Comparison of ENCODE assay signal across 11 cellular contexts in the genomic region with DNA sequence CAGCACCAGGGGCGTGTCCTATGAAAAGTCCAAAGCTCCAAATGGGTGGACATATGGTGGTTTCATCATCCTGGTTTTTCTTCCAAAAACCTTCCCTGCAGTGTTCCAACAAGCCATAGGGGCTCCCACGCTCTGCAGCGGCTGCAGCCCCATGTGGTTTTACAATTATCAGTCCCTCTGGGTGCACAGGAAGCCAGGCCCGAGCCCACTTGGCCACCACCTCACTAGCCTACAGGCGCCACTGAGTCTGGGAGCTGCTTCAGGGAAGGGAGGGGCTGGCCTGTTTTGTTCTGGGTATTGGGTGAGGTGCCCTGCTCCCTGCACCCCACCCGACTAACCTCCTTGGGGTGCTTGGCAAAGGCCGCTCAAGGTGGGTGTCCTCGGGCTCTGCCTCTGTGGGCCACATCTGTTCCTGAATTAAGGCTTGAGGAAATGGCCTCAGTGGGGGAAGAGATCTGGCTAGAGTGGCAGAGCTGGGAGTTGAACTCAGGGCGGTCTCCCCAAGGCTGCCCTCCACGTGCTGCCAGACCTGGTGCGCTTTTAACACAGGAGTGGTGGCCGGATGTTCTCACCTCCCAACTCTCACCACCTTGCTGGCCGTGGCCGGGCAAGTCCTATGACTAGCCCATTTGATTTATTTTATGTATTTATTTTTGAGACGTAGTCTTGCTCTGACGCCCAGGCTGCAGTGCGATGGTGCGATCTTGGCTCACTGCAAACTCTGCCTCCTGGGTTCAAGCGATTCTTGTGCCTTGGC. TPM values are rescaled to one million over a fixed set of nuclear protein-coding genes. Genes with fewer than 3 reads are reported as not detected.
DNase-seq lines count a peak whose midpoint lies in the region; ATAC-seq and TF ChIP-seq lines count a peak whose summit lies in the region.
"Had no signal": no experiment of that assay in that cellular context is flagged by ENCODE, and none has a peak within 500 bp of the region (broad histone marks: within the 10 kb centered on the region; RNA-seq: fewer than 3 reads in every experiment).

No MANE protein-coding gene starts in this region.

- H3K9ac ChIP-seq in GM23248 = peak overlapping the region; percentile 7; the same call in 1 of the 2 replicates
- peak overlapping the region; percentile 14 for H3K9ac ChIP-seq in mesenchymal stem cell (ENCODE audit: low read length)

- peak; percentile 24 for DNase-seq in AG08395 (ENCODE audit: low spot score)
- peak; percentile 43 for DNase-seq in GM23248
- DNase-seq in cardiac fibroblast (ENCODE audit: low read depth in 2 of 2) = peak; percentile 35 to 68
- DNase-seq in mesenchymal stem cell = no peak
- DNase-seq in AML-193 (lab: John Stamatoyannopoulos, UW) = no peak
- DNase-seq in activated T-helper 2 cell treated with anti-CD3 and anti-CD28 coated beads, Interferon-gamma antibody, Interleukin-2, Interleukin-4, amounts not matched to agents 10 μg/mL and 5 μg/mL and 100 μg/mL, durations not matched to agents 14 hours and 24 hours and 36 hours (ENCODE audit: low spot score) = no peak
- no peak for DNase-seq in activated naive CD4-positive, alpha-beta T cell treated with anti-CD3 and anti-CD28 coated beads, Interleukin-2, amount 50 U/mL, for 72 hours (ENCODE audit: low spot score in 2 of 2)
- DNase-seq in cortex of kidney (lab: John Stamatoyannopoulos, UW) = no peak
- DNase-seq: effector CD8-positive, alpha-beta T cell; RPMI8226 had no signal

- peaks cover 13% of the 10 kb centered on the region; the same call in 1 of the 2 replicates for H3K79me2 ChIP-seq in GM23248 (ENCODE audit: insufficient read depth)

- H3K27me3 ChIP-seq in GM23248 (replicated peaks; ENCODE audit: insufficient read depth) (no peaks in the 10 kb centered on the region), mesenchymal stem cell (ENCODE audit: control insufficient read depth in 1 of 2, insufficient read depth in 1 of 2, low read length in 2 of 2) (no peaks in the 10 kb centered on the region)

- H2AK5ac ChIP-seq in mesenchymal stem cell (ENCODE audit: low read length, severe bottlenecking) = peak overlapping the region; percentile 30

- H3K36me3 ChIP-seq in GM23248 (ENCODE audit: low read depth) = peaks cover 14% of the 10 kb centered on the region
- peaks cover 15 to 33% of the 10 kb centered on the region in 2 experiments for H3K36me3 ChIP-seq in mesenchymal stem cell (ENCODE audit: control insufficient read depth in 1 of 2, insufficient read depth in 2 of 2, low read depth in 1 of 2, low read length in 2 of 2)

- H3K4ac ChIP-seq in mesenchymal stem cell (ENCODE audit: low read depth in 1 of 2, low read length in 2 of 2) = no peak overlapping the region

- H3K79me1 ChIP-seq in mesenchymal stem cell (replicated peaks; ENCODE audit: low read length, poor library complexity, severe bottlenecking) = peaks cover 18% of the 10 kb centered on the region

- peaks cover 17% of the 10 kb centered on the region for H3F3A ChIP-seq in GM23248 (ENCODE audit: insufficient read depth)

- H4K91ac ChIP-seq in mesenchymal stem cell (ENCODE audit: low read length) = peak overlapping the region; percentile 12

- H3K4me3 Mint-ChIP-seq in activated T-helper 2 cell treated with anti-CD3 and anti-CD28 coated beads, Interferon-gamma antibody, Interleukin-2, Interleukin-4, amounts not matched to agents 10 μg/mL and 5 μg/mL and 100 μg/mL, durations not matched to agents 14 hours and 24 hours and 36 hours (ENCODE audit: low read depth) = no peak overlapping the region
- H3K4me3 Mint-ChIP-seq: mesothelial cell of epicardium had no signal

- H2AFZ ChIP-seq in GM23248 (no peak overlapping the region), mesenchymal stem cell (ENCODE audit: low read depth, low read length) (no peak overlapping the region)

- no peak overlapping the region for H2BK5ac ChIP-seq in mesenchymal stem cell (ENCODE audit: low read depth, low read length, poor library complexity, severe bottlenecking)

- in situ Hi-C loops in GM23248 (cut with MboI) = no loop called here

- WGBS in GM23248 (ENCODE audit: low coverage in 1 of 2, low lambda C conversion rate in 2 of 2, missing lambda C conversion rate in 2 of 2), 2 experiments = 66 to 69% methylated on average over 19 of the region's 19 CpGs
- 94% methylated on average over 18 of the region's 19 CpGs for WGBS in mesenchymal stem cell

- H4K8ac ChIP-seq in mesenchymal stem cell (ENCODE audit: low read length) = no peak overlapping the region

- peak overlapping the region in 1 of 2 experiments; percentile 18 for H3K18ac ChIP-seq in mesenchymal stem cell (ENCODE audit: low read depth in 1 of 2, low read length in 2 of 2)

- H3K4me2 ChIP-seq in GM23248 (ENCODE audit: unreplicated experiment) (no peak overlapping the region), mesenchymal stem cell (ENCODE audit: low read length, poor library complexity, severe bottlenecking) (no peak overlapping the region)

- no peak overlapping the region for H3K27ac ChIP-seq in GM23248
- H3K27ac ChIP-seq in mesenchymal stem cell (ENCODE audit: low read length, poor library complexity, severe bottlenecking) = no peak overlapping the region

- intact Hi-C loops in activated T-helper 2 cell treated with anti-CD3 and anti-CD28 coated beads, Interferon-gamma antibody, Interleukin-2, Interleukin-4, amounts not matched to agents 10 μg/mL and 5 μg/mL and 100 μg/mL, durations not matched to agents 14 hours and 24 hours and 36 hours (cut with micrococcal nuclease) = loop anchor here (2.0 to 5.0 kb wide), 2 partner anchors 15 to 268 kb away; a partner anchor contains a TSS

- no peak overlapping the region for H2BK120ac ChIP-seq in mesenchymal stem cell (ENCODE audit: low read depth, low read length)

- H3K9me2 ChIP-seq in GM23248 (ENCODE audit: insufficient read depth) = no peaks in the 10 kb centered on the region

- no peak for ATAC-seq in activated naive CD4-positive, alpha-beta T cell treated with anti-CD3 and anti-CD28 coated beads, Interleukin-2, amount 50 U/mL, for 72 hours

- H3K4me3 ChIP-seq in GM23248 (no peak overlapping the region), cardiac fibroblast (replicated peaks in 1 of 2; ENCODE audit: low read depth in 2 of 2, low read length in 2 of 2) (no peak overlapping the region), mesenchymal stem cell (ENCODE audit: insufficient read depth in 1 of 2, low read depth in 1 of 2, low read length in 2 of 2) (no peak overlapping the region)

- TF ChIP-seq CTCF in cardiac fibroblast (IDR thresholded peaks at IDR 0.05; ENCODE audit: low read depth, low read length) = no peak

- no peaks in the 10 kb centered on the region for H4K20me1 ChIP-seq in GM23248 (ENCODE audit: insufficient read depth)

- peaks cover 51% of the 10 kb centered on the region for H3K4me1 Mint-ChIP-seq in activated T-helper 2 cell treated with anti-CD3 and anti-CD28 coated beads, Interferon-gamma antibody, Interleukin-2, Interleukin-4, amounts not matched to agents 10 μg/mL and 5 μg/mL and 100 μg/mL, durations not matched to agents 14 hours and 24 hours and 36 hours (ENCODE audit: low read depth)

- H3K27ac Mint-ChIP-seq in activated T-helper 2 cell treated with anti-CD3 and anti-CD28 coated beads, Interferon-gamma antibody, Interleukin-2, Interleukin-4, amounts not matched to agents 10 μg/mL and 5 μg/mL and 100 μg/mL, durations not matched to agents 14 hours and 24 hours and 36 hours = no peak overlapping the region
- peak overlapping the region in 1 of 2 donors; percentile 51 for H3K27ac Mint-ChIP-seq in activated naive CD4-positive, alpha-beta T cell treated with anti-CD3 and anti-CD28 coated beads, Interleukin-2, amount 50 U/mL, for 72 hours
- H3K27ac Mint-ChIP-seq: mesothelial cell of epicardium had no signal

- H3K4me1 ChIP-seq in GM23248 (ENCODE audit: insufficient read depth) (peaks cover 25% of the 10 kb centered on the region), mesenchymal stem cell (ENCODE audit: control insufficient read depth, insufficient read depth, low read depth, low read length) (peaks cover 54% of the 10 kb centered on the region)

- H3K36me3 Mint-ChIP-seq in activated T-helper 2 cell treated with anti-CD3 and anti-CD28 coated beads, Interferon-gamma antibody, Interleukin-2, Interleukin-4, amounts not matched to agents 10 μg/mL and 5 μg/mL and 100 μg/mL, durations not matched to agents 14 hours and 24 hours and 36 hours (ENCODE audit: low read depth) = peaks cover 30% of the 10 kb centered on the region
- peaks cover 13 to 16% of the 10 kb centered on the region in 2 donors for H3K36me3 Mint-ChIP-seq in activated naive CD4-positive, alpha-beta T cell treated with anti-CD3 and anti-CD28 coated beads, Interleukin-2, amount 50 U/mL, for 72 hours

- peak overlapping the region in 1 of 2 experiments; percentile 21 for H2BK12ac ChIP-seq in mesenchymal stem cell (ENCODE audit: low read length in 2 of 2)

- no peak overlapping the region for H3K23ac ChIP-seq in mesenchymal stem cell (ENCODE audit: low read length in 2 of 2)

- H2BK15ac ChIP-seq in mesenchymal stem cell (ENCODE audit: low read depth, poor library complexity, severe bottlenecking) = no peak overlapping the region

- no peaks in the 10 kb centered on the region for H3K9me3 Mint-ChIP-seq in activated T-helper 2 cell treated with anti-CD3 and anti-CD28 coated beads, Interferon-gamma antibody, Interleukin-2, Interleukin-4, amounts not matched to agents 10 μg/mL and 5 μg/mL and 100 μg/mL, durations not matched to agents 14 hours and 24 hours and 36 hours
- H3K9me3 Mint-ChIP-seq in activated naive CD4-positive, alpha-beta T cell treated with anti-CD3 and anti-CD28 coated beads, Interleukin-2, amount 50 U/mL, for 72 hours = no peaks in the 10 kb centered on the region
- H3K9me3 Mint-ChIP-seq: mesothelial cell of epicardium had no signal

- H3K9me3 ChIP-seq in GM23248 (ENCODE audit: low read depth) = no peaks in the 10 kb centered on the region
- no peaks in the 10 kb centered on the region for H3K9me3 ChIP-seq in mesenchymal stem cell (ENCODE audit: control insufficient read depth, low read length)

- no peak overlapping the region for H3K14ac ChIP-seq in mesenchymal stem cell (ENCODE audit: low read length in 2 of 2)

- no peaks in the 10 kb centered on the region for H3K27me3 Mint-ChIP-seq in activated T-helper 2 cell treated with anti-CD3 and anti-CD28 coated beads, Interferon-gamma antibody, Interleukin-2, Interleukin-4, amounts not matched to agents 10 μg/mL and 5 μg/mL and 100 μg/mL, durations not matched to agents 14 hours and 24 hours and 36 hours (ENCODE audit: low read depth)

RNA-seq across cellular contexts. Expression of a gene that starts 5.3 kb away (rescaled TPM):
- total RNA-seq in GM23248 (2014; rRNA removed; shearing (Covaris generic)) = not detected in 2 replicates
- polyA plus RNA-seq in GM23248 (2016; fragmentation: Nextera tagmentation; extraction: Ambion mirVana) = not detected in 2 replicates
- polyA plus RNA-seq in mesenchymal stem cell (2013, experiment 1 of 2) = 0.26 TPM
- 0.21 TPM for polyA plus RNA-seq in mesenchymal stem cell (2013, experiment 2 of 2)
- 0.07 and 0.32 TPM in 2 replicates for total RNA-seq in activated T-helper 2 cell treated with anti-CD3 and anti-CD28 coated beads, Interferon-gamma antibody, Interleukin-2, Interleukin-4, amounts not matched to agents 10 μg/mL and 5 μg/mL and 100 μg/mL, durations not matched to agents 14 hours and 24 hours and 36 hours
- under 1 TPM; 0.61 to 0.76 TPM for total RNA-seq in activated naive CD4-positive, alpha-beta T cell treated with anti-CD3 and anti-CD28 coated beads, Interleukin-2, amount 50 U/mL, for 72 hours

RNA-seq across cellular contexts. Expression of a gene that starts 28.6 kb away (rescaled TPM):
- total RNA-seq in GM23248 (2014; rRNA removed; shearing (Covaris generic)) = 90.2 and 124 TPM in 2 replicates
- polyA plus RNA-seq in GM23248 (2016; fragmentation: Nextera tagmentation; extraction: Ambion mirVana) = 55.2 and 56.3 TPM in 2 replicates
- polyA plus RNA-seq in mesenchymal stem cell (2013, experiment 1 of 2) = 57.6 TPM
- 57.2 TPM for polyA plus RNA-seq in mesenchymal stem cell (2013, experiment 2 of 2)
- total RNA-seq in activated T-helper 2 cell treated with anti-CD3 and anti-CD28 coated beads, Interferon-gamma antibody, Interleukin-2, Interleukin-4, amounts not matched to agents 10 μg/mL and 5 μg/mL and 100 μg/mL, durations not matched to agents 14 hours and 24 hours and 36 hours = 107 TPM in 2 replicates
- total RNA-seq in activated naive CD4-positive, alpha-beta T cell treated with anti-CD3 and anti-CD28 coated beads, Interleukin-2, amount 50 U/mL, for 72 hours = 100 to 1,000 TPM in 1 of 2 donors, 10 to 100 TPM in 1; 93.1 to 123 TPM

RNA-seq across cellular contexts. Expression of a gene that starts 39.4 kb away (rescaled TPM):
- total RNA-seq in GM23248 (2014; rRNA removed; shearing (Covaris generic)) = 13.2 and 15.8 TPM in 2 replicates
- polyA plus RNA-seq in GM23248 (2016; fragmentation: Nextera tagmentation; extraction: Ambion mirVana) = 24.6 and 26.1 TPM in 2 replicates
- 30.3 TPM for polyA plus RNA-seq in mesenchymal stem cell (2013, experiment 1 of 2)
- 29.2 TPM for polyA plus RNA-seq in mesenchymal stem cell (2013, experiment 2 of 2)
- 46.2 and 47.2 TPM in 2 replicates for total RNA-seq in activated T-helper 2 cell treated with anti-CD3 and anti-CD28 coated beads, Interferon-gamma antibody, Interleukin-2, Interleukin-4, amounts not matched to agents 10 μg/mL and 5 μg/mL and 100 μg/mL, durations not matched to agents 14 hours and 24 hours and 36 hours
- 10 to 100 TPM in 1 of 2 donors, 1 to 10 TPM in 1; 9.7 to 35.1 TPM for total RNA-seq in activated naive CD4-positive, alpha-beta T cell treated with anti-CD3 and anti-CD28 coated beads, Interleukin-2, amount 50 U/mL, for 72 hours

RNA-seq across cellular contexts. Expression of a gene that starts 46.8 kb away (rescaled TPM):
- total RNA-seq in GM23248 (2014; rRNA removed; shearing (Covaris generic)) = 18.2 and 19.7 TPM in 2 replicates
- polyA plus RNA-seq in GM23248 (2016; fragmentation: Nextera tagmentation; extraction: Ambion mirVana) = 4.2 and 6.2 TPM in 2 replicates
- polyA plus RNA-seq in mesenchymal stem cell (2013, experiment 1 of 2) = 12.3 TPM
- polyA plus RNA-seq in mesenchymal stem cell (2013, experiment 2 of 2) = 13.7 TPM
- total RNA-seq in activated T-helper 2 cell treated with anti-CD3 and anti-CD28 coated beads, Interferon-gamma antibody, Interleukin-2, Interleukin-4, amounts not matched to agents 10 μg/mL and 5 μg/mL and 100 μg/mL, durations not matched to agents 14 hours and 24 hours and 36 hours = 72.1 and 77.5 TPM in 2 replicates
- total RNA-seq in activated naive CD4-positive, alpha-beta T cell treated with anti-CD3 and anti-CD28 coated beads, Interleukin-2, amount 50 U/mL, for 72 hours = 10 to 100 TPM; 67.7 to 83.2 TPM

Comparison
In these comparisons a context has a peak if more than half of its experiments do, and no peak if none do; other contexts are left out.
1. DNase-seq: peak in AG08395 (single experiment), GM23248 (single experiment) and cardiac fibroblast (2 of 2); none in mesenchymal stem cell (single experiment), AML-193 (0 of 2), activated T-helper 2 cell treated with anti-CD3 and anti-CD28 coated beads, Interferon-gamma antibody, Interleukin-2, Interleukin-4, amounts not matched to agents 10 μg/mL and 5 μg/mL and 100 μg/mL, durations not matched to agents 14 hours and 24 hours and 36 hours (single experiment), activated naive CD4-positive, alpha-beta T cell treated with anti-CD3 and anti-CD28 coated beads, Interleukin-2, amount 50 U/mL, for 72 hours (0 of 2) and cortex of kidney (single experiment).